In the genomic region with DNA sequence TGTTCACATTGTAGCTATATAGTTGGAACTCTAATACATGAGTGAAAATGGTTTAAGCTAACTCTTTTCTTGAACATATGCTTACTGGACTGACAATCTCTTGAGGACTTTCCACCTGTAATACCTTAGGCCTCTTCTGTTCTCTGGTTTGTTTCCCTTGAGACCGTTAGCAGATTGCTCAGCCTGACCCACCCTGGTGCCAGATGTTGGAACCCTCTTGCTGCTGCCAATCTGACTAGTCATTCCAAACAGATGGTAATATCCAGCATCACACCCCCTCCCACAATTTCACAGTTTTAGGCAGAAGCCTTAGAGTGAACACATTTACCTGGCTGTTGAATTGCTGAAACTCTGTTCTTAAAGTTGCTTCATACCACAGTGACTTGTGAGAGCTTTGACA, we compare ENCODE assay signal across 1 cellular context.
TF ChIP-seq lines count a peak whose summit lies in the region.

No MANE protein-coding gene starts in this region.

TF ChIP-seq in WTC11, 78 proteins besides CTCF, POLR2A, EP300 and RAD21 (continued from another document):
- TF ChIP-seq, protein P1, sequence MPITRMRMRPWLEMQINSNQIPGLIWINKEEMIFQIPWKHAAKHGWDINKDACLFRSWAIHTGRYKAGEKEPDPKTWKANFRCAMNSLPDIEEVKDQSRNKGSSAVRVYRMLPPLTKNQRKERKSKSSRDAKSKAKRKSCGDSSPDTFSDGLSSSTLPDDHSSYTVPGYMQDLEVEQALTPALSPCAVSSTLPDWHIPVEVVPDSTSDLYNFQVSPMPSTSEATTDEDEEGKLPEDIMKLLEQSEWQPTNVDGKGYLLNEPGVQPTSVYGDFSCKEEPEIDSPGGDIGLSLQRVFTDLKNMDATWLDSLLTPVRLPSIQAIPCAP (CRISPR knock-in tag; IDR thresholded peaks at IDR 0.05): no peak
- TF ChIP-seq ZBTB21 (CRISPR knock-in tag; IDR thresholded peaks at IDR 0.05; ENCODE audit: borderline replicate concordance) (no peak), ATF1 (CRISPR knock-in tag; IDR thresholded peaks at IDR 0.05) (no peak)
- TF ChIP-seq, protein P2, sequence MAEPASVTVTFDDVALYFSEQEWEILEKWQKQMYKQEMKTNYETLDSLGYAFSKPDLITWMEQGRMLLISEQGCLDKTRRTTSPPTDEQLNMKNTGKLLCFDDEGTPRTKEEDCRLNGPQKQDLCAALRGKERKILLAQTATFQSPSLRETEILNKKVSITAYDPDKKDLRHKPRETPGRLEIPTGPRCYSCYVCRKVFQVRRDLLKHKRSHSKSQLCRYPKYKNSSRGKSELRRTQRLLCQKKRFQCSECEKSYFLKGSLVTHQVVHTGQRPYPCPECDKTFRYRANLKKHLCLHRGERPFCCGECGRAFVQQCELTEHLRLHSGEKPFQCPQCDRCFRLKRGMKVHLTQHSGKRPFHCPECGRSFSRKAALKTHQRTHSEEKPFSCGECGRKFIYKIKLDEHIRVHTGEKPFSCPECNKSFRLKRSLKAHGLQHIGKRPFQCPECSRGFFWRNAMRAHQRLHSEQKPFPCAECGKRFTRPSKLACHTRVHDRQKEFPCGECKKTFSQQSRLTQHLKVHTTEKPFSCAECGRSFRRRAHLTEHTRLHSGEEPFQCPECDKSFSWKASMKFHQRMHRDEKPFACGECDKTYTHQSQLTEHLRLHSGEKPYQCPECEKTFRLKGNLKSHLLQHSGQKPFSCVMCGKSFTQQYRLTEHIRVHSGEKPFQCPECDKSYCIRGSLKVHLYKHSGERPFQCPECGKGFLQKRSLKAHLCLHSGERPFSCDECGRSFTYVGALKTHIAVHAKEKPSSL (CRISPR knock-in tag; conservative IDR thresholded peaks at IDR 0.05): no peak
